Comparison of ENCODE assay signal across 15 cellular contexts in the genomic region with DNA sequence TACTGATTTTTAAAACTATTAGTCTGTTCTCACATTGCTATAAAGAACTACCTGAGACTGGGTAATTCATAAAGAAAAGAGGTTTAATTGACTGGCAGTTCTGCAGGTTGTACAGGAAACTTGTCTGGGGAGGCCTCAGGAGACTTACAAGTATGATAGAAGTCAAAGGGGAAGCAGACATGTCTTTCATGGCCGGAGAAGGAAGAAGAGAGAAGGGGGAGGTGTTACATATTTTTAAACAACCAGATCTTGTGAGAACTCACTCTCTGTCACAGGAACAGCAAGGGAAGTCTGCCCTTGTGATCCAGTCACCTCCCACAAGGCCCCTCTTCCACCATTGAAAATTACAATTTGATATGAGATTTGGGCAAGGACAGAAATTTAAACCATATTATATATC. TPM values are rescaled to one million over a fixed set of nuclear protein-coding genes. Genes with fewer than 3 reads are reported as not detected.
A peak's percentile ranks its signal among the peaks of the same experiment; 100 is the strongest.
DNase-seq lines count a peak whose midpoint lies in the region; ATAC-seq and TF ChIP-seq lines count a peak whose summit lies in the region.
"Had no signal": no experiment of that assay in that cellular context is flagged by ENCODE, and none has a peak within 500 bp of the region (broad histone marks: within the 10 kb centered on the region; RNA-seq: fewer than 3 reads in every experiment).

No MANE protein-coding gene starts in this region.

- H3K27ac ChIP-seq in coronary artery: peak overlapping the region; percentile 72 to 81
- H3K27ac ChIP-seq in tibial nerve: peak overlapping the region; percentile 69 to 98 (median 88)

- peak; percentile 43 for DNase-seq in SKM-1 treated with dmso at 0.1 percent for 144 hours (lab: John Stamatoyannopoulos, UW; ENCODE audit: unreplicated experiment)
- no peak for DNase-seq in SKM-1 (lab: John Stamatoyannopoulos, UW; ENCODE audit: unreplicated experiment)
- DNase-seq in NOMO-1 treated with dmso at 0.1 percent for 144 hours (lab: John Stamatoyannopoulos, UW; ENCODE audit: unreplicated experiment): peak; percentile 33
- no peak for DNase-seq in coronary artery (ENCODE audit: low spot score)
- DNase-seq in tibial nerve (ENCODE audit: low spot score in 2 of 2): no peak
- no peak for DNase-seq in NCI-H2196 (lab: John Stamatoyannopoulos, UW; ENCODE audit: unreplicated experiment)
- no peak for DNase-seq in NCI-H2171 (lab: John Stamatoyannopoulos, UW)
- DNase-seq: activated CD4-positive, alpha-beta T cell treated with anti-CD3 and anti-CD28 coated beads, Interleukin-2, amount 10 ng/mL, durations not matched to agents 7 days and 5 days; activated T-cell treated with anti-CD3 and anti-CD28 coated beads, Interleukin-2, amount 50 U/mL, for 4 hours; kidney glomerular epithelial cell; NCI-H1436 treated with DMSO at 0.1 percent for 48 hours; NCI-H510A; T-helper 2 cell; trophoblast cell had no signal

- no peaks in the 10 kb centered on the region for H3K9me3 ChIP-seq in tibial nerve

- TF ChIP-seq EP300 in tibial nerve (IDR thresholded peaks at IDR 0.05): no peak

- TF ChIP-seq POLR2A in tibial nerve (IDR thresholded peaks at IDR 0.05) (no peak), GM18505 (IDR thresholded peaks at IDR 0.05; ENCODE audit: borderline replicate concordance, extremely low read depth, insufficient read depth, insufficient read length) (no peak)

- TF ChIP-seq CTCF in coronary artery (IDR thresholded peaks at IDR 0.05): no peak
- no peak for TF ChIP-seq CTCF in tibial nerve (IDR thresholded peaks at IDR 0.05)

- H3K27me3 ChIP-seq in tibial nerve: no peaks in the 10 kb centered on the region

- H3K4me3 ChIP-seq in coronary artery (no peak overlapping the region), tibial nerve (no peak overlapping the region)

- peaks cover 0 to 19% (median 0%) of the 10 kb centered on the region in 3 donors for H3K36me3 ChIP-seq in tibial nerve

- peaks cover 0 to 70% (median 47%) of the 10 kb centered on the region in 4 donors for H3K4me1 ChIP-seq in tibial nerve

- ATAC-seq in GM18505 (IDR thresholded peaks at IDR 0.05; ENCODE audit: unreplicated experiment): no peak
- ATAC-seq: activated T-cell treated with anti-CD3 and anti-CD28 coated beads, Interleukin-2, amount 50 U/mL, for 4 hours had no signal

- 0 to 5% methylated on average over 1 of the region's 1 CpG for WGBS in tibial nerve, 2 donors

RNA-seq across cellular contexts. Expression of a gene that starts 55.9 kb away (rescaled TPM):
- total RNA-seq in tibial nerve: 100 to 1,000 TPM; 399 to 688 (median 564) TPM

Comparison
In these comparisons a context has a peak if more than half of its experiments do, and no peak if none do; other contexts are left out.
1. DNase-seq: peak in SKM-1 treated with dmso at 0.1 percent for 144 hours (single experiment) and NOMO-1 treated with dmso at 0.1 percent for 144 hours (single experiment); none in SKM-1 (single experiment), coronary artery (single experiment), tibial nerve (0 of 2), NCI-H2196 (single experiment) and NCI-H2171 (single experiment).